In genomic region chr4:90185416-90185815, GRCh38 we compare ENCODE assay signal across 30 cellular contexts. TPM values are rescaled to one million over a fixed set of nuclear protein-coding genes. Genes with fewer than 3 reads are reported as not detected.
DNase-seq lines count a peak whose midpoint lies in the region; ATAC-seq, FAIRE-seq and TF ChIP-seq lines count a peak whose summit lies in the region.
"Had no signal": no experiment of that assay in that cellular context is flagged by ENCODE, and none has a peak within 500 bp of the region (broad histone marks: within the 10 kb centered on the region; RNA-seq: fewer than 3 reads in every experiment).

No MANE protein-coding gene starts in this region.

- H3K4me3 Mint-ChIP-seq in glutamatergic neuron (ENCODE audit: unreplicated experiment) = no peak overlapping the region
- H3K4me3 Mint-ChIP-seq in endothelial cell (ENCODE audit: unreplicated experiment) = no peak overlapping the region
- H3K4me3 Mint-ChIP-seq: CD14-positive monocyte; CD4-positive, alpha-beta memory T cell; CD4-positive, CD25-positive, alpha-beta regulatory T cell; CD8-positive, alpha-beta memory T cell had no signal

- H3K4me3 ChIP-seq in Karpas-422 (ENCODE audit: low read length) (no peak overlapping the region), SK-N-SH (ENCODE audit: low read depth in 2 of 2, low read length in 1 of 2) (no peak overlapping the region)
- H3K4me3 ChIP-seq: BLaER1, GM12878 had no signal

- TF ChIP-seq EP300 in SK-N-SH (IDR thresholded peaks at IDR 0.05; ENCODE audit: borderline replicate concordance in 1 of 2, low read depth in 1 of 2, low read length in 1 of 2) = peak in 1 of 2 experiments; percentile 52; a peak in 1 of 4 replicates

- CTCF ChIA-PET in SK-N-SH (lab: Yijun Ruan, JAX) = no interaction called here

- H3K36me3 ChIP-seq in Karpas-422 (ENCODE audit: insufficient read depth, low read length) (no peaks in the 10 kb centered on the region), SK-N-SH (replicated peaks in 1 of 2; ENCODE audit: control insufficient read depth in 1 of 2, insufficient read depth in 2 of 2, low read length in 1 of 2) (no peaks in the 10 kb centered on the region)
- H3K36me3 ChIP-seq: BE2C, BLaER1 had no signal

- H3K4me1 ChIP-seq in Karpas-422 (ENCODE audit: low read length) (peaks cover 3% of the 10 kb centered on the region; the same call in 1 of the 2 replicates), SK-N-SH (ENCODE audit: control insufficient read depth in 1 of 2, insufficient read depth in 2 of 2, low read depth in 1 of 2, low read length in 1 of 2) (peaks cover 0 to 3% of the 10 kb centered on the region in 2 experiments; a peak in 2 of 4 replicates)

- H3K9ac ChIP-seq in Karpas-422 (ENCODE audit: low read length) (no peak overlapping the region), SK-N-SH (no peak overlapping the region)
- H3K9ac ChIP-seq: BLaER1 had no signal

- H3K27me3 ChIP-seq in Karpas-422 (ENCODE audit: low read length) = no peaks in the 10 kb centered on the region
- no peaks in the 10 kb centered on the region for H3K27me3 ChIP-seq in SK-N-SH (ENCODE audit: insufficient read depth)
- H3K27me3 ChIP-seq: BE2C, BLaER1 had no signal

- H3K36me3 Mint-ChIP-seq in glutamatergic neuron (ENCODE audit: unreplicated experiment) (no peaks in the 10 kb centered on the region), endothelial cell (ENCODE audit: low read depth, unreplicated experiment) (no peaks in the 10 kb centered on the region)
- H3K36me3 Mint-ChIP-seq: CD14-positive monocyte; CD4-positive, alpha-beta memory T cell; CD4-positive, CD25-positive, alpha-beta regulatory T cell; CD8-positive, alpha-beta memory T cell had no signal

- H3K4me2 ChIP-seq in Karpas-422 (ENCODE audit: low read depth, low read length, poor library complexity, severe bottlenecking) (no peak overlapping the region), SK-N-SH (no peak overlapping the region)
- H3K4me2 ChIP-seq: BLaER1 had no signal

- TF ChIP-seq RAD21 in SK-N-SH (IDR thresholded peaks at IDR 0.05; ENCODE audit: low read length) = no peak

- no peaks in the 10 kb centered on the region for H3F3A ChIP-seq in SK-N-SH (replicated peaks; ENCODE audit: insufficient read depth)

- H3K9me3 ChIP-seq in Karpas-422 (ENCODE audit: low read length) (no peaks in the 10 kb centered on the region), SK-N-SH (no peaks in the 10 kb centered on the region)
- H3K9me3 ChIP-seq: BE2C, BLaER1 had no signal

- TF ChIP-seq CTCF in D721Med (IDR thresholded peaks at IDR 0.05; ENCODE audit: insufficient read depth, missing control alignments) (no peak), SK-N-SH (IDR thresholded peaks at IDR 0.05) (no peak), glutamatergic neuron (IDR thresholded peaks at IDR 0.05; ENCODE audit: partially characterized antibody, unreplicated experiment) (no peak), endothelial cell (IDR thresholded peaks at IDR 0.05; ENCODE audit: unreplicated experiment) (no peak)

- no peaks in the 10 kb centered on the region for H3K27me3 Mint-ChIP-seq in glutamatergic neuron (ENCODE audit: unreplicated experiment)
- H3K27me3 Mint-ChIP-seq in endothelial cell (ENCODE audit: unreplicated experiment) = no peaks in the 10 kb centered on the region
- H3K27me3 Mint-ChIP-seq: CD4-positive, CD25-positive, alpha-beta regulatory T cell; CD8-positive, alpha-beta memory T cell had no signal

- H3K4me1 Mint-ChIP-seq in glutamatergic neuron (ENCODE audit: low read depth, unreplicated experiment) (peaks cover 38% of the 10 kb centered on the region), endothelial cell (ENCODE audit: unreplicated experiment) (peaks cover 3% of the 10 kb centered on the region)
- H3K4me1 Mint-ChIP-seq: CD14-positive monocyte; CD4-positive, alpha-beta memory T cell; CD4-positive, CD25-positive, alpha-beta regulatory T cell; CD8-positive, alpha-beta memory T cell had no signal

- H3K9me2 ChIP-seq in Karpas-422 (replicated peaks; ENCODE audit: insufficient read depth, low read length) (no peaks in the 10 kb centered on the region), SK-N-SH (no peaks in the 10 kb centered on the region)

- 24% methylated on average over 1 of the region's 1 CpG for WGBS in SK-N-SH (ENCODE audit: low lambda C conversion rate)

- H2AFZ ChIP-seq in Karpas-422 (ENCODE audit: low read length) (no peak overlapping the region), SK-N-SH (ENCODE audit: low read depth) (no peak overlapping the region)

- H3K27ac ChIP-seq in Karpas-422 (ENCODE audit: low read length) (no peak overlapping the region), SK-N-SH (ENCODE audit: low read depth in 2 of 2, low read length in 1 of 2) (no peak overlapping the region)
- H3K27ac ChIP-seq: BLaER1 had no signal

- H3K9me3 Mint-ChIP-seq in glutamatergic neuron (ENCODE audit: unreplicated experiment) (no peaks in the 10 kb centered on the region), endothelial cell (ENCODE audit: unreplicated experiment) (no peaks in the 10 kb centered on the region)
- H3K9me3 Mint-ChIP-seq: CD14-positive monocyte had no signal

- H4K20me1 ChIP-seq in Karpas-422 (ENCODE audit: insufficient read depth, low read depth, low read length) = no peaks in the 10 kb centered on the region
- H4K20me1 ChIP-seq in SK-N-SH (ENCODE audit: insufficient read depth) = no peaks in the 10 kb centered on the region
- H4K20me1 ChIP-seq: BLaER1 had no signal

- peak; percentile 25 for FAIRE-seq in D721Med (lab: Jason Lieb, UNC)
- FAIRE-seq: A204.1, GM12878, GM12892, GM18507 had no signal

- H3K79me2 ChIP-seq in Karpas-422 (ENCODE audit: low read length) (no peaks in the 10 kb centered on the region), SK-N-SH (ENCODE audit: insufficient read depth) (no peaks in the 10 kb centered on the region)

- DNase-seq in D721Med (ENCODE audit: insufficient read length, low spot score) (no peak), Karpas-422 (peak; percentile 25), SK-N-SH (no peak), glutamatergic neuron (no peak), D341Med (ENCODE audit: low spot score) (no peak), endothelial cell (ENCODE audit: low spot score) (no peak)
- DNase-seq: 8988T; ACHN; BE2C; C1 segment of cervical spinal cord; CD4-positive, alpha-beta memory T cell; CD4-positive, CD25-positive, alpha-beta regulatory T cell; CD8-positive, alpha-beta memory T cell; COR-L47; DMS 273 treated with DMSO at 0.1 percent for 48 hours; DMS153; DMS79; DND-41; EL; GDM1 had no signal

- peak overlapping the region; percentile 36 for H3K27ac Mint-ChIP-seq in glutamatergic neuron (ENCODE audit: unreplicated experiment)
- H3K27ac Mint-ChIP-seq in endothelial cell (ENCODE audit: unreplicated experiment) = no peak overlapping the region
- H3K27ac Mint-ChIP-seq: CD14-positive monocyte; CD4-positive, alpha-beta memory T cell; CD4-positive, CD25-positive, alpha-beta regulatory T cell; CD8-positive, alpha-beta memory T cell had no signal

- no peak for ATAC-seq in HG03342 (IDR thresholded peaks at IDR 0.05; ENCODE audit: unreplicated experiment)
- no peak for ATAC-seq in GM19455 (IDR thresholded peaks at IDR 0.05; ENCODE audit: unreplicated experiment)
- ATAC-seq: GM12878 had no signal

- POLR2A ChIA-PET in SK-N-SH (lab: Yijun Ruan, JAX) = no interaction called here

TF ChIP-seq in SK-N-SH, 30 proteins besides CTCF, POLR2A, EP300 and RAD21:
- TF ChIP-seq GATA2 (CRISPR knock-in tag; IDR thresholded peaks at IDR 0.05) (0 out of 2 replicates have a peak, but pooled peaks have one; percentile 27), GABPA (IDR thresholded peaks at IDR 0.05; ENCODE audit: low read depth) (no peak)

RNA-seq across cellular contexts. Expression of gene CCSER1, which starts 58.2 kb away (rescaled TPM):
- 0.87 and 3.6 TPM in 2 replicates for total RNA-seq in Karpas-422 (2014; rRNA removed; shearing (Covaris generic); ENCODE audit: low replicate concordance)
- 0.02 and 0.05 TPM in 2 replicates for polyA plus RNA-seq in SK-N-SH (2012; rRNA removed)
- polyA plus RNA-seq in SK-N-SH (2012; cell fraction: cytosol; rRNA removed) = 0.01 and 0.18 TPM in 2 replicates
- 0.02 TPM in 2 replicates for polyA plus RNA-seq in SK-N-SH (2012; cell fraction: nucleus; rRNA removed)
- total RNA-seq in glutamatergic neuron (ENCODE audit: unreplicated experiment) = 15.7 TPM
- 3.0 TPM for total RNA-seq in endothelial cell (ENCODE audit: unreplicated experiment)
- total RNA-seq: A673 had no signal
- polyA plus RNA-seq: AG04450 had no signal
